Comparison of ENCODE assay signal across 8 cellular contexts in genomic region chr11:117095301-117096139, GRCh38. TPM values are rescaled to one million over a fixed set of nuclear protein-coding genes. Genes with fewer than 3 reads are reported as not detected.
A peak's percentile ranks its signal among the peaks of the same experiment; 100 is the strongest.
DNase-seq lines count a peak whose midpoint lies in the region; ATAC-seq lines count a peak whose summit lies in the region.

No MANE protein-coding gene starts in this region.

- intact Hi-C loops in naive thymus-derived CD4-positive, alpha-beta T cell (cut with micrococcal nuclease): loop anchor here (1.0 to 5.0 kb wide), 11 partner anchors 8 to 258 kb away; partner anchors contain the start of genes CEP164 (in 2 of the 2), APOA1 (in 1 of the 2) and PAFAH1B2 (in 1 of the 2)

- ATAC-seq in naive thymus-derived CD4-positive, alpha-beta T cell: no peak
- ATAC-seq in HG03108 (IDR thresholded peaks at IDR 0.05; ENCODE audit: unreplicated experiment) (no peak), HG02678 (IDR thresholded peaks at IDR 0.05; ENCODE audit: unreplicated experiment) (no peak)

- H3K4me3 Mint-ChIP-seq in naive thymus-derived CD4-positive, alpha-beta T cell: peak overlapping the region; percentile 91 to 97 (median 95)

- H3K9me3 ChIP-seq in naive thymus-derived CD4-positive, alpha-beta T cell (ENCODE audit: control insufficient read depth in 2 of 3, low read length in 3 of 3): no peaks in the 10 kb centered on the region

- H3K27me3 ChIP-seq in naive thymus-derived CD4-positive, alpha-beta T cell (ENCODE audit: control insufficient read depth in 2 of 2, insufficient read depth in 2 of 2, low read length in 2 of 2): no peaks in the 10 kb centered on the region

- DNase-seq in DMS79 (lab: John Stamatoyannopoulos, UW): peak; percentile 63
- peak; percentile 18 for DNase-seq in NCI-H187 treated with DMSO at 0.1 percent for 48 hours (lab: John Stamatoyannopoulos, UW)
- DNase-seq in central memory CD4-positive, alpha-beta T cell: peak; percentile 21
- peak in 5 of 9 donors; percentile 10 to 42 (median 24) for DNase-seq in naive thymus-derived CD4-positive, alpha-beta T cell
- DNase-seq in GM19238 (ENCODE audit: insufficient read length, low spot score): no peak
- no peak for DNase-seq in NCI-H1930 (lab: John Stamatoyannopoulos, UW)

- H3K9me3 Mint-ChIP-seq in naive thymus-derived CD4-positive, alpha-beta T cell: peaks cover 0 to 7% (median 0%) of the 10 kb centered on the region in 11 donors

- no peaks in the 10 kb centered on the region for H3K27me3 Mint-ChIP-seq in naive thymus-derived CD4-positive, alpha-beta T cell

- H3K36me3 ChIP-seq in naive thymus-derived CD4-positive, alpha-beta T cell (ENCODE audit: control insufficient read depth in 2 of 3, insufficient read depth in 3 of 3, low read length in 3 of 3): no peaks in the 10 kb centered on the region

- peak overlapping the region; percentile 82 to 99 (median 96) for H3K27ac Mint-ChIP-seq in naive thymus-derived CD4-positive, alpha-beta T cell

- peak overlapping the region; percentile 68 for H3K4me3 ChIP-seq in naive thymus-derived CD4-positive, alpha-beta T cell (ENCODE audit: low read length)

- H3K4me1 ChIP-seq in naive thymus-derived CD4-positive, alpha-beta T cell (ENCODE audit: control insufficient read depth in 2 of 2, insufficient read depth in 2 of 2, low read length in 2 of 2): peaks cover 29 to 43% of the 10 kb centered on the region in 2 donors

- CTCF ChIA-PET in naive thymus-derived CD4-positive, alpha-beta T cell (lab: Charles Lee): interaction anchor here (1.4 to 1.9 kb wide), 4 partner anchors 10 to 259 kb away, joined by 3 to 7 read pairs (median 4); no protein-coding TSS in a partner anchor

- POLR2A ChIA-PET in naive thymus-derived CD4-positive, alpha-beta T cell (lab: Charles Lee): interaction anchor here (1.1 to 3.9 kb wide), 5 partner anchors 10 to 204 kb away, joined by 3 to 40 read pairs (median 3); no protein-coding TSS in a partner anchor

- H3K4me1 Mint-ChIP-seq in naive thymus-derived CD4-positive, alpha-beta T cell: peaks cover 50 to 82% (median 71%) of the 10 kb centered on the region in 7 donors

- peaks cover 8 to 13% (median 9%) of the 10 kb centered on the region in 5 donors for H3K36me3 Mint-ChIP-seq in naive thymus-derived CD4-positive, alpha-beta T cell

- peak overlapping the region; percentile 99 for H3K27ac ChIP-seq in naive thymus-derived CD4-positive, alpha-beta T cell (ENCODE audit: low read depth, low read length)

RNA-seq across cellular contexts. Expression of gene SIK3, which starts 2.7 kb away (rescaled TPM):
- total RNA-seq in naive thymus-derived CD4-positive, alpha-beta T cell: 10 to 100 TPM; 34.4 to 85.2 (median 67.0) TPM
- polyA plus RNA-seq in naive thymus-derived CD4-positive, alpha-beta T cell: 10 to 100 TPM; 13.3 to 24.0 TPM

RNA-seq across cellular contexts. Expression of gene PAFAH1B2, which starts 48.6 kb away (rescaled TPM):
- total RNA-seq in naive thymus-derived CD4-positive, alpha-beta T cell: 10 to 100 TPM; 48.9 to 62.0 (median 55.8) TPM
- polyA plus RNA-seq in naive thymus-derived CD4-positive, alpha-beta T cell: 10 to 100 TPM; 13.6 to 18.2 TPM

Comparison
In these comparisons a context has a peak if more than half of its experiments do, and no peak if none do; other contexts are left out.
1. DNase-seq: peak in DMS79 (single experiment), NCI-H187 treated with DMSO at 0.1 percent for 48 hours (single experiment), central memory CD4-positive, alpha-beta T cell (single experiment) and naive thymus-derived CD4-positive, alpha-beta T cell (5 of 9); none in GM19238 (single experiment) and NCI-H1930 (0 of 2).